In genomic region chr2:47784349-47784851, GRCh38 we compare ENCODE assay signal across 8 cellular contexts. TPM values are rescaled to one million over a fixed set of nuclear protein-coding genes. Genes with fewer than 3 reads are reported as not detected.
DNase-seq lines count a peak whose midpoint lies in the region; ATAC-seq and TF ChIP-seq lines count a peak whose summit lies in the region.

No MANE protein-coding gene starts in this region.

- H3K4me1 Mint-ChIP-seq in activated naive CD8-positive, alpha-beta T cell treated with anti-CD3 and anti-CD28 coated beads for 36 hours, result peaks cover 12% of the 10 kb centered on the region
- peaks cover 16 to 22% of the 10 kb centered on the region in 2 donors for H3K4me1 Mint-ChIP-seq in immature natural killer cell

- H3K36me3 Mint-ChIP-seq in activated naive CD8-positive, alpha-beta T cell treated with anti-CD3 and anti-CD28 coated beads for 36 hours, result peaks cover 28% of the 10 kb centered on the region
- H3K36me3 Mint-ChIP-seq in immature natural killer cell, result no peaks in the 10 kb centered on the region

- no peak for TF ChIP-seq POLR2A in stomach (IDR thresholded peaks at IDR 0.05)

- ATAC-seq in HG02571 (IDR thresholded peaks at IDR 0.05; ENCODE audit: unreplicated experiment), result no peak
- no peak for ATAC-seq in HG03097 (IDR thresholded peaks at IDR 0.05; ENCODE audit: low FRiP score, unreplicated experiment)

- H3K9me3 Mint-ChIP-seq in activated naive CD8-positive, alpha-beta T cell treated with anti-CD3 and anti-CD28 coated beads for 36 hours, result no peaks in the 10 kb centered on the region
- no peaks in the 10 kb centered on the region for H3K9me3 Mint-ChIP-seq in immature natural killer cell

- H3K4me3 Mint-ChIP-seq in activated naive CD8-positive, alpha-beta T cell treated with anti-CD3 and anti-CD28 coated beads for 36 hours, result peak overlapping the region; percentile 93
- H3K4me3 Mint-ChIP-seq in immature natural killer cell, result peak overlapping the region; percentile 86 to 93 (median 91)

- H3K27me3 Mint-ChIP-seq in activated naive CD8-positive, alpha-beta T cell treated with anti-CD3 and anti-CD28 coated beads for 36 hours, result peaks cover 3% of the 10 kb centered on the region
- peaks cover 0 to 7% (median 6%) of the 10 kb centered on the region in 3 donors for H3K27me3 Mint-ChIP-seq in immature natural killer cell (ENCODE audit: low read depth in 3 of 3)

- 14 to 37% (median 25%) methylated on average over 28 of the region's 28 CpGs for WGBS in stomach, 5 donors

- H3K27ac ChIP-seq in stomach, result peak overlapping the region in 4 of 5 donors; percentile 94 to 95 (median 94)

- H3K36me3 ChIP-seq in stomach, result no peaks in the 10 kb centered on the region

- peak overlapping the region; percentile 80 to 97 (median 92) for H3K4me3 ChIP-seq in stomach

- no peaks in the 10 kb centered on the region for H3K9me3 ChIP-seq in stomach

- DNase-seq in NCI-H2029 (lab: John Stamatoyannopoulos, UW) (peak; percentile 40), NCI-H2029 treated with DMSO at 0.1 percent for 48 hours (lab: John Stamatoyannopoulos, UW) (no peak), immature natural killer cell (no peak), stomach (no peak), GDM1 (lab: John Stamatoyannopoulos, UW) (no peak)
- no peak for DNase-seq in activated naive CD8-positive, alpha-beta T cell treated with anti-CD3 and anti-CD28 coated beads for 36 hours

- no peak for TF ChIP-seq CTCF in stomach (IDR thresholded peaks at IDR 0.05)

- peak overlapping the region; percentile 92 for H3K27ac Mint-ChIP-seq in activated naive CD8-positive, alpha-beta T cell treated with anti-CD3 and anti-CD28 coated beads for 36 hours
- peak overlapping the region in 2 of 6 donors; percentile 66 to 84 for H3K27ac Mint-ChIP-seq in immature natural killer cell

- no peak for TF ChIP-seq EP300 in stomach (IDR thresholded peaks at IDR 0.05)

- intact Hi-C loops in stomach (cut with DNase I; ENCODE audit: low total_unique reads), result no loop called here

- peaks cover 11 to 37% (median 26%) of the 10 kb centered on the region in 4 donors for H3K4me1 ChIP-seq in stomach

- no peaks in the 10 kb centered on the region for H3K27me3 ChIP-seq in stomach

RNA-seq across cellular contexts. Expression of gene MSH6, which starts 1.5 kb away (rescaled TPM):
- 100 to 1,000 TPM; 163 to 173 TPM for total RNA-seq in activated naive CD8-positive, alpha-beta T cell treated with anti-CD3 and anti-CD28 coated beads for 36 hours
- 10 to 100 TPM in 1 of 3 donors, 1 to 10 TPM in 2; 5.4 to 21.0 (median 7.9) TPM for polyA plus RNA-seq in immature natural killer cell
- 10 to 100 TPM in 4 of 5 donors, 1 to 10 TPM in 1; 6.2 to 45.7 (median 12.8) TPM for total RNA-seq in stomach
- polyA plus RNA-seq in stomach, result 1 to 10 TPM; 5.7 to 7.5 (median 7.3) TPM
